In the genomic region with DNA sequence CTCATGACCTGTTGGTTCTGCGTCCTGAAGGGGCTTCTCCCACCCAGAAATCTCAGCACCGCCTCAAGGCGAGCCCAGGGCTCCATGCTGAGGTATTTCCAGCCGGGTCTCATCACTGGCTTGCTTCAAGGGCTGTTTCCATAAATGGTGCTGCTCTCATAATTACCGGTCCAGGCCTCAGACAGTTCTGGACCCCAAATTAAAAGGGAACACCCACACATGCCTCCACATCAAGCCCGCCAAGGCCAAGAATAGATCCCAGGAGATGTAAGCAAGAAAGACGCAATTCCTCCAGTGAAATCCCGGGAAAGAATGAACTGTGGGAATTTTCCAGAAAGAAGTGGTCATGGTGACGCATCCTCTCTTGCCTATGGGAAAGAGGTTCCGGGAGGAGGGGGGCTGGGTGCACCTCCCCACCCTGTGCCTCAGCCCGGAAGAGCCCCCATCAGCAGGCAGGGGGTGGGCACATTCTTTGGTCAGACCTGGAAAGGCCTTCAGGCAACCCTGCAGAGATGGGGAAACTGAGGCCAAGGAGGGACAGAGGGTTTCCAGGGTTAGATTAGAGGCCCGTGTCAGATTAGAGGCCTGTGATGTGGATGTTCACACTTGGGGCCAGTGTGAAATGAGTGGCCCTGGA, we compare ENCODE assay signal across 6 cellular contexts. TPM values are rescaled to one million over a fixed set of nuclear protein-coding genes. Genes with fewer than 3 reads are reported as not detected.
"Had no signal": no experiment of that assay in that cellular context is flagged by ENCODE, and none has a peak within 500 bp of the region (broad histone marks: within the 10 kb centered on the region; RNA-seq: fewer than 3 reads in every experiment).

No MANE protein-coding gene starts in this region.

RNA-seq across cellular contexts. Expression of a gene that starts 7.4 kb away (rescaled TPM):
- total RNA-seq: osteocyte, progenitor cell of endocrine pancreas, skeletal muscle tissue, vagina had no signal
- polyA plus RNA-seq: naive thymus-derived CD4-positive, alpha-beta T cell; neural cell had no signal
